ENCODE assay signal across 7 cellular contexts in the genomic region with DNA sequence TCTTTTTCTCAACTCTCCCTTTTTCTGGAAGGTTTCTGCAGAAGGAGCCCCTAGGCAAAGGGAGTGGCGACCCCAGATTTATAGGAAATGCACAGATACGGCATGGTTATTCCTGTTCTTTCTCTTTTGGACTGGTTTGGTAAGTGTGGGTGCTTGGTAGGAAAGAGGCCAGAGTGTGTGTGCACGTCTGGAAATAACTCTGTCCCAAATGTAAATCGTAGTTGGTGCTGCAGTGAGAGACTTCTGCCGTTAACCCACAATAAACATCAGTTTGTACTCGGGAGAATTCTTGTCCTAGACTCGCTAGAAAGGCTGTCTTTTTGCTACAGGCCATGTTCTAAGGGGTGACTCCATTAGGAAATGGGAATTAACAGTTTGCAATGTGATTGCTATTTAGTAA. TPM values are rescaled to one million over a fixed set of nuclear protein-coding genes. Genes with fewer than 3 reads are reported as not detected.
DNase-seq lines count a peak whose midpoint lies in the region; ATAC-seq and TF ChIP-seq lines count a peak whose summit lies in the region.

No MANE protein-coding gene starts in this region.

- H3K4me1 ChIP-seq in HEK293 (ENCODE audit: control insufficient read depth, insufficient read depth, low read length) = no peaks in the 10 kb centered on the region
- H3K4me1 ChIP-seq in iPS-20b (ENCODE audit: insufficient read depth, low read length) = peaks cover 10% of the 10 kb centered on the region; the same call in 1 of the 2 replicates
- peaks cover 8% of the 10 kb centered on the region for H3K4me1 ChIP-seq in skeletal muscle satellite cell (ENCODE audit: control insufficient read depth, insufficient read depth, low read length)

- H3K4me2 ChIP-seq in skeletal muscle satellite cell (ENCODE audit: low read length) = peak overlapping the region; percentile 99

- H3K4me1 Mint-ChIP-seq in activated naive CD8-positive, alpha-beta T cell (ENCODE audit: low read depth) = peaks cover 4% of the 10 kb centered on the region

- H3K9me3 Mint-ChIP-seq in activated naive CD8-positive, alpha-beta T cell (ENCODE audit: low read depth) = peaks cover 4% of the 10 kb centered on the region

- no peaks in the 10 kb centered on the region for H3K36me3 ChIP-seq in HEK293 (ENCODE audit: control insufficient read depth in 2 of 2, insufficient read depth in 1 of 2, low read length in 2 of 2)
- H3K36me3 ChIP-seq in iPS-20b (ENCODE audit: insufficient read depth, low read depth, low read length) = no peaks in the 10 kb centered on the region
- no peaks in the 10 kb centered on the region for H3K36me3 ChIP-seq in skeletal muscle satellite cell (ENCODE audit: insufficient read depth, low read length)

- no peak for TF ChIP-seq CTCF in HEK293 (tag by site-specific recombination; IDR thresholded peaks at IDR 0.05)

- H3K27me3 Mint-ChIP-seq in activated naive CD8-positive, alpha-beta T cell = peaks cover 28% of the 10 kb centered on the region

- H3K27ac ChIP-seq in HEK293 (ENCODE audit: extremely low read depth, low read depth, low read length) (no peak overlapping the region), iPS-20b (ENCODE audit: low read length) (no peak overlapping the region)

- CTCF ChIA-PET in HEK293 (lab: Yijun Ruan, JAX) = interaction anchor here (0.5 to 2.0 kb wide), 6 partner anchors 15 to 614 kb away, joined by 3 to 9 read pairs (median 4); a partner anchor contains a TSS

- H3K4me3 Mint-ChIP-seq in activated naive CD8-positive, alpha-beta T cell = peak overlapping the region; percentile 58

- POLR2A ChIA-PET in HEK293 (lab: Yijun Ruan, JAX) = no interaction called here

- H3K9me3 ChIP-seq in HEK293 (ENCODE audit: control insufficient read depth, insufficient read depth, low read depth, low read length) = no peaks in the 10 kb centered on the region
- H3K9me3 ChIP-seq in iPS-20b (ENCODE audit: insufficient read depth, low read depth, low read length) = no peaks in the 10 kb centered on the region
- H3K9me3 ChIP-seq in skeletal muscle satellite cell (replicated peaks; ENCODE audit: low read length) = no peaks in the 10 kb centered on the region

- no peaks in the 10 kb centered on the region for H3K36me3 Mint-ChIP-seq in activated naive CD8-positive, alpha-beta T cell

- H3K4me3 ChIP-seq in HEK293 (ENCODE audit: low read depth, low read length) (no peak overlapping the region), iPS-20b (ENCODE audit: low read length) (peak overlapping the region; percentile 66), skeletal muscle satellite cell (ENCODE audit: low read length) (no peak overlapping the region)

- H3K9ac ChIP-seq in iPS-20b (ENCODE audit: low read depth, low read length) (no peak overlapping the region), skeletal muscle satellite cell (ENCODE audit: low read depth, low read length) (no peak overlapping the region)

- H3K27ac Mint-ChIP-seq in activated naive CD8-positive, alpha-beta T cell = no peak overlapping the region

- H3K27me3 ChIP-seq in iPS-20b (ENCODE audit: insufficient read depth, low read length) (peaks cover 22% of the 10 kb centered on the region), skeletal muscle satellite cell (ENCODE audit: control insufficient read depth, insufficient read depth, low read length) (peaks cover 56% of the 10 kb centered on the region)

- DNase-seq in hepatic stellate cell (ENCODE audit: low spot score) = no peak
- DNase-seq in NCI-H2196 treated with DMSO at 0.1 percent for 48 hours (lab: John Stamatoyannopoulos, UW; ENCODE audit: unreplicated experiment) = no peak

- no peak for ATAC-seq in activated CD4-positive, CD25-positive, alpha-beta regulatory T cell treated with anti-CD3 and anti-CD28 coated beads, Interleukin-2, amount 50 U/mL, for 24 hours

TF ChIP-seq in HEK293, 187 proteins besides CTCF, POLR2A, EP300 and RAD21:
- TF ChIP-seq SCRT2 (tag by site-specific recombination; IDR thresholded peaks at IDR 0.05) (0 out of 2 replicates have a peak, but pooled peaks have one; percentile 2), ZSCAN23 (tag by site-specific recombination; IDR thresholded peaks at IDR 0.05) (no peak)

RNA-seq across cellular contexts. Expression of a gene that starts 0.8 kb away (rescaled TPM):
- 0.44 and 1.0 TPM in 2 replicates for total RNA-seq in skeletal muscle satellite cell (2012; rRNA removed)
